Comparison of ENCODE assay signal across 25 cellular contexts in the genomic region with DNA sequence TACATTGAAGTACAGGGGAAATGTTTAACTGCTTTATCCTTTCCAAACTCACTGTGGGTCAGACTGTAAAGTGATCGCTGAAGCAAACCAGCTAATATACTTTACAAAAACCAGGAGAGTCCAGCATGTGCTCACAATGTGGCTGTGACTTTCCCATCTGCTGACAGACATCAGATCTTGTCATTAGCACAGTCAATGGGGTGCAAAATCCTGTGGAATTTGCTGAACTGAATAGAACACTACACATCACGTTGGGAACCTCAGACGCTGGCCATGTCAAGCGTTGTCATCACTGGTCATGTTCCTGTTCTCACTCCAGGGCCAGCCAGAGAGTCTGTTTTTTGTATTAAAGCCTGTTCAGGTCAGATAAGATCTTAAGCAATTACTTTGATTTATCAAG.
DNase-seq lines count a peak whose midpoint lies in the region; ATAC-seq and TF ChIP-seq lines count a peak whose summit lies in the region.
"Had no signal": no experiment of that assay in that cellular context is flagged by ENCODE, and none has a peak within 500 bp of the region (broad histone marks: within the 10 kb centered on the region; RNA-seq: fewer than 3 reads in every experiment).

No MANE protein-coding gene starts in this region.

- no peaks in the 10 kb centered on the region for H3K36me3 Mint-ChIP-seq in neural progenitor cell
- no peaks in the 10 kb centered on the region for H3K36me3 Mint-ChIP-seq in WTC11
- H3K36me3 Mint-ChIP-seq: CD14-positive monocyte; CD8-positive, alpha-beta memory T cell had no signal

- no peak for TF ChIP-seq CTCF in SK-N-SH (IDR thresholded peaks at IDR 0.05)
- TF ChIP-seq CTCF in neural progenitor cell (IDR thresholded peaks at IDR 0.05) = no peak
- TF ChIP-seq CTCF in WTC11 (IDR thresholded peaks at IDR 0.05) = no peak

- H3K27me3 ChIP-seq in SK-N-SH (ENCODE audit: insufficient read depth) (no peaks in the 10 kb centered on the region; the same call in 1 of the 2 replicates), neural progenitor cell (no peaks in the 10 kb centered on the region), aorta (ENCODE audit: control insufficient read depth in 1 of 2, insufficient read depth in 2 of 2, low read length in 1 of 2) (no peaks in the 10 kb centered on the region)
- H3K27me3 ChIP-seq: BE2C; BLaER1 treated with 17β-estradiol and CSF1 and Interleukin-3, amounts not matched to agents 10 nM and 100 nM had no signal

- H3K27ac Mint-ChIP-seq in neural progenitor cell = no peak overlapping the region
- no peak overlapping the region for H3K27ac Mint-ChIP-seq in WTC11
- H3K27ac Mint-ChIP-seq: CD14-positive monocyte; CD4-positive, alpha-beta T cell; CD8-positive, alpha-beta memory T cell; GM23338; HFFc6 had no signal

- H3K27me3 Mint-ChIP-seq in neural progenitor cell (ENCODE audit: insufficient read depth, low read depth) = no peaks in the 10 kb centered on the region
- H3K27me3 Mint-ChIP-seq in WTC11 (ENCODE audit: low read depth) = no peaks in the 10 kb centered on the region
- H3K27me3 Mint-ChIP-seq: CD4-positive, alpha-beta T cell had no signal

- TF ChIP-seq EP300 in SK-N-SH (IDR thresholded peaks at IDR 0.05; ENCODE audit: borderline replicate concordance in 1 of 2, low read depth in 1 of 2, low read length in 1 of 2) = no peak

- H3K4me1 Mint-ChIP-seq in neural progenitor cell = no peaks in the 10 kb centered on the region
- H3K4me1 Mint-ChIP-seq in WTC11 = no peaks in the 10 kb centered on the region
- H3K4me1 Mint-ChIP-seq: CD14-positive monocyte; CD8-positive, alpha-beta memory T cell; GM23338 had no signal

- H2AFZ ChIP-seq in SK-N-SH (ENCODE audit: low read depth) = no peak overlapping the region
- H2AFZ ChIP-seq in neural progenitor cell (replicated peaks) = no peak overlapping the region
- H2AFZ ChIP-seq: GM23338 had no signal

- CTCF ChIA-PET in SK-N-SH (lab: Yijun Ruan, JAX) (no interaction called here), WTC11 (lab: Charles Lee) (no interaction called here)

- H3F3A ChIP-seq in SK-N-SH (replicated peaks; ENCODE audit: insufficient read depth) = no peaks in the 10 kb centered on the region
- no peaks in the 10 kb centered on the region for H3F3A ChIP-seq in neural progenitor cell (ENCODE audit: low read depth)

- POLR2A ChIA-PET in SK-N-SH (lab: Yijun Ruan, JAX) (no interaction called here), WTC11 (lab: Charles Lee) (no interaction called here)

- H3K9me2 ChIP-seq in SK-N-SH = no peaks in the 10 kb centered on the region; the same call in 1 of the 2 replicates

- H3K4me3 Mint-ChIP-seq in neural progenitor cell = no peak overlapping the region
- no peak overlapping the region for H3K4me3 Mint-ChIP-seq in WTC11
- H3K4me3 Mint-ChIP-seq: CD14-positive monocyte; CD4-positive, alpha-beta T cell; CD8-positive, alpha-beta memory T cell; GM23338; HFFc6 had no signal

- no peaks in the 10 kb centered on the region; a peak in 2 of 4 replicates for H3K4me1 ChIP-seq in SK-N-SH (ENCODE audit: control insufficient read depth in 1 of 2, insufficient read depth in 2 of 2, low read depth in 1 of 2, low read length in 1 of 2)
- H3K4me1 ChIP-seq in neural progenitor cell = no peaks in the 10 kb centered on the region
- H3K4me1 ChIP-seq in aorta (ENCODE audit: control insufficient read depth in 1 of 2, insufficient read depth in 2 of 2, low read length in 2 of 2) = no peaks in the 10 kb centered on the region
- H3K4me1 ChIP-seq: A549; BE2C; BLaER1 treated with 17β-estradiol and CSF1 and Interleukin-3, amounts not matched to agents 10 nM and 100 nM; HAP-1 had no signal

- H3K9ac ChIP-seq in SK-N-SH (no peak overlapping the region), neural progenitor cell (no peak overlapping the region)
- H3K9ac ChIP-seq: BLaER1 treated with 17β-estradiol and CSF1 and Interleukin-3, amounts not matched to agents 10 nM and 100 nM had no signal

- intact Hi-C loops in aorta (cut with DNase I) = no loop called here

- no peak for TF ChIP-seq RAD21 in SK-N-SH (IDR thresholded peaks at IDR 0.05; ENCODE audit: low read length)

- H3K4me3 ChIP-seq in SK-N-SH (ENCODE audit: low read depth in 2 of 2, low read length in 1 of 2) = no peak overlapping the region
- no peak overlapping the region for H3K4me3 ChIP-seq in neural progenitor cell
- H3K4me3 ChIP-seq in aorta (ENCODE audit: low read length in 2 of 2) = no peak overlapping the region
- H3K4me3 ChIP-seq: A549; BLaER1 treated with 17β-estradiol and CSF1 and Interleukin-3, amounts not matched to agents 10 nM and 100 nM; GM23338; HAP-1 had no signal

- no peaks in the 10 kb centered on the region for H3K79me2 ChIP-seq in SK-N-SH (ENCODE audit: insufficient read depth)
- H3K79me2 ChIP-seq in neural progenitor cell (ENCODE audit: low read depth) = no peaks in the 10 kb centered on the region

- 46% methylated on average over 4 of the region's 4 CpGs for WGBS in SK-N-SH (ENCODE audit: low lambda C conversion rate)
- WGBS in aorta, 2 donors = 65 to 80% methylated on average over 4 of the region's 4 CpGs

- H4K20me1 ChIP-seq in SK-N-SH (ENCODE audit: insufficient read depth) (no peaks in the 10 kb centered on the region), neural progenitor cell (ENCODE audit: low read depth) (no peaks in the 10 kb centered on the region)
- H4K20me1 ChIP-seq: BLaER1 treated with 17β-estradiol and CSF1 and Interleukin-3, amounts not matched to agents 10 nM and 100 nM had no signal

- H3K9me3 ChIP-seq in SK-N-SH = no peaks in the 10 kb centered on the region
- no peaks in the 10 kb centered on the region for H3K9me3 ChIP-seq in neural progenitor cell (ENCODE audit: low read depth)
- H3K9me3 ChIP-seq in aorta (ENCODE audit: control insufficient read depth, low read length) = no peaks in the 10 kb centered on the region
- H3K9me3 ChIP-seq: A549; BE2C; BLaER1 treated with 17β-estradiol and CSF1 and Interleukin-3, amounts not matched to agents 10 nM and 100 nM; HAP-1 had no signal

- no peaks in the 10 kb centered on the region for H3K36me3 ChIP-seq in SK-N-SH (replicated peaks in 1 of 2; ENCODE audit: control insufficient read depth in 1 of 2, insufficient read depth in 2 of 2, low read length in 1 of 2)
- H3K36me3 ChIP-seq in neural progenitor cell = no peaks in the 10 kb centered on the region
- no peaks in the 10 kb centered on the region for H3K36me3 ChIP-seq in aorta (ENCODE audit: control insufficient read depth in 1 of 2, insufficient read depth in 2 of 2, low read length in 1 of 2)
- H3K36me3 ChIP-seq: BE2C; BLaER1 treated with 17β-estradiol and CSF1 and Interleukin-3, amounts not matched to agents 10 nM and 100 nM; HAP-1 had no signal

- H3K4me2 ChIP-seq in SK-N-SH (no peak overlapping the region), neural progenitor cell (no peak overlapping the region)
- H3K4me2 ChIP-seq: A549; BLaER1 treated with 17β-estradiol and CSF1 and Interleukin-3, amounts not matched to agents 10 nM and 100 nM; GM23338 had no signal

- no peak overlapping the region for H3K27ac ChIP-seq in SK-N-SH (ENCODE audit: low read depth in 2 of 2, low read length in 1 of 2)
- no peak overlapping the region for H3K27ac ChIP-seq in neural progenitor cell
- no peak overlapping the region for H3K27ac ChIP-seq in aorta (ENCODE audit: low read depth in 1 of 2, low read length in 2 of 2)
- H3K27ac ChIP-seq: A549; BLaER1 treated with 17β-estradiol and CSF1 and Interleukin-3, amounts not matched to agents 10 nM and 100 nM had no signal

- H3K9me3 Mint-ChIP-seq in neural progenitor cell (no peaks in the 10 kb centered on the region), WTC11 (no peaks in the 10 kb centered on the region)
- H3K9me3 Mint-ChIP-seq: GM23338, HFFc6 had no signal

- ATAC-seq in SK-N-SH treated with all-trans-retinoic acid at 6 μM for 48 hours (no peak; the same call in 2 of the 3 replicates), aorta (ENCODE audit: low FRiP score) (no peak), WTC11 (no peak)
- ATAC-seq: A549, GM23338 had no signal

- DNase-seq in SK-N-SH (no peak), SK-N-DZ (ENCODE audit: low spot score) (peak; percentile 85), islet precursor cell (peak; percentile 73), neural progenitor cell (ENCODE audit: low spot score) (peak; percentile 5), aorta (no peak), NCI-H446 treated with DMSO at 0.1 percent for 48 hours (lab: John Stamatoyannopoulos, UW) (no peak), WTC11 (ENCODE audit: low spot score) (no peak)
- DNase-seq: 8988T; ACHN; AML-193; BE2C; Calu3; CD4-positive, alpha-beta T cell; CD8-positive, alpha-beta memory T cell; COR-L47; DMS53; DMS79 treated with DMSO at 0.1 percent for 48 hours; GF-D8; HFFc6 had no signal

TF ChIP-seq in SK-N-SH, 30 proteins besides CTCF, POLR2A, EP300 and RAD21:
- TF ChIP-seq JUND (IDR thresholded peaks at IDR 0.05) = no peak
- TF ChIP-seq TCF12 (IDR thresholded peaks at IDR 0.05) = 0 out of 2 replicates have a peak, but pooled peaks have one; percentile 10
- no peak for TF ChIP-seq FOXM1 (IDR thresholded peaks at IDR 0.05; ENCODE audit: low read depth)
- TF ChIP-seq RCOR1 (IDR thresholded peaks at IDR 0.05; ENCODE audit: low read length) = no peak

TF ChIP-seq in SK-N-SH treated with all-trans-retinoic acid at 6 μM for 48 hours, 23 proteins besides CTCF, POLR2A, EP300 and RAD21 (continues in another document):
- TF ChIP-seq CSRNP3 (CRISPR knock-in tag; IDR thresholded peaks at IDR 0.05) = no peak

TF ChIP-seq in WTC11, 78 proteins besides CTCF, POLR2A, EP300 and RAD21 (continues in another document):
- TF ChIP-seq HMGXB4 (CRISPR knock-in tag; IDR thresholded peaks at IDR 0.05) (no peak), MXD4 (CRISPR knock-in tag; IDR thresholded peaks at IDR 0.05; ENCODE audit: borderline replicate concordance) (no peak)

Comparison
In these comparisons a context has a peak if more than half of its experiments do, and no peak if none do; other contexts are left out.
1. DNase-seq: peak in SK-N-DZ (single experiment), islet precursor cell (single experiment) and neural progenitor cell (single experiment); none in SK-N-SH (single experiment), aorta (0 of 2), NCI-H446 treated with DMSO at 0.1 percent for 48 hours (single experiment) and WTC11 (single experiment).